Comparison of ENCODE assay signal across 8 cellular contexts in genomic region chr18:9912285-9912684, GRCh38. TPM values are rescaled to one million over a fixed set of nuclear protein-coding genes. Genes with fewer than 3 reads are reported as not detected.
A peak's percentile ranks its signal among the peaks of the same experiment; 100 is the strongest.
DNase-seq lines count a peak whose midpoint lies in the region; ATAC-seq, FAIRE-seq and TF ChIP-seq lines count a peak whose summit lies in the region.
"Not testable (repeated sequence)": the region's sequence is repeated elsewhere in the genome, so short reads cannot be mapped to it uniquely, and the experiment has no call there.
"Had no signal": no experiment of that assay in that cellular context is flagged by ENCODE, and none has a peak within 500 bp of the region (broad histone marks: within the 10 kb centered on the region; RNA-seq: fewer than 3 reads in every experiment).

No MANE protein-coding gene starts in this region.

- peaks cover 9 to 15% of the 10 kb centered on the region in 2 donors for H3K27me3 Mint-ChIP-seq in CD8-positive, alpha-beta memory T cell
- H3K27me3 Mint-ChIP-seq in astrocyte (ENCODE audit: low read depth, unreplicated experiment), result not testable (repeated sequence)

- not testable (repeated sequence) for DNase-seq in CD8-positive, alpha-beta memory T cell; H54 (ENCODE audit: insufficient read length, low spot score); astrocyte (ENCODE audit: low read depth); HepG2 (ENCODE audit: low spot score); neuronal stem cell (ENCODE audit: low spot score)
- DNase-seq in NCI-H226, result peak; percentile 22
- peak; percentile 22 for DNase-seq in SK-MEL-5 (ENCODE audit: low read depth, low spot score)

- H2BK120ac ChIP-seq in neuronal stem cell (ENCODE audit: low read depth, low read length), result not testable (repeated sequence)

- H3K4me3 Mint-ChIP-seq in CD8-positive, alpha-beta memory T cell, result peak overlapping the region in 4 of 7 donors; percentile 55 to 98 (median 78)
- H3K4me3 Mint-ChIP-seq in astrocyte (ENCODE audit: unreplicated experiment), result not testable (repeated sequence)

- not testable (repeated sequence) for H3K9me3 ChIP-seq in CD8-positive, alpha-beta memory T cell (ENCODE audit: low read length); astrocyte (ENCODE audit: insufficient read depth, low read depth, low read length); HepG2 (ENCODE audit: low read length); neuronal stem cell (replicated peaks in 1 of 2; ENCODE audit: control insufficient read depth in 2 of 2, insufficient read depth in 1 of 2, low read depth in 1 of 2, low read length in 2 of 2)

- not testable (repeated sequence) for H3K23ac ChIP-seq in neuronal stem cell (ENCODE audit: low read depth, low read length, poor library complexity)

- TF ChIP-seq POLR2A in H54 (IDR thresholded peaks at IDR 0.05; ENCODE audit: low read depth, low read length); HepG2 (IDR thresholded peaks at IDR 0.05; ENCODE audit: insufficient read depth in 1 of 2, low read depth in 2 of 2, low read length in 2 of 2): not testable (repeated sequence)

- H3K27ac Mint-ChIP-seq in CD8-positive, alpha-beta memory T cell, result peak overlapping the region in 1 of 8 donors; percentile 64
- H3K27ac Mint-ChIP-seq in astrocyte (ENCODE audit: unreplicated experiment), result peak overlapping the region; percentile 13

- H3K79me2 ChIP-seq in astrocyte (ENCODE audit: insufficient read depth, low read length) (peaks cover 33% of the 10 kb centered on the region), HepG2 (ENCODE audit: insufficient read depth, low read length) (peaks cover 31% of the 10 kb centered on the region)

- TF ChIP-seq CTCF in astrocyte (IDR thresholded peaks at IDR 0.05; ENCODE audit: insufficient read depth, low read depth, low read length); HepG2 (CRISPR knock-in tag; IDR thresholded peaks at IDR 0.05): not testable (repeated sequence)

- H2AK5ac ChIP-seq in neuronal stem cell (ENCODE audit: low read depth, low read length), result not testable (repeated sequence)

- H3K36me3 Mint-ChIP-seq in CD8-positive, alpha-beta memory T cell; astrocyte (ENCODE audit: low read depth, unreplicated experiment): not testable (repeated sequence)

- H2AFZ ChIP-seq in astrocyte (ENCODE audit: low read depth, low read length), result peak overlapping the region; percentile 98
- H2AFZ ChIP-seq in HepG2 (ENCODE audit: low read length), result peak overlapping the region; percentile 6
- H2AFZ ChIP-seq in neuronal stem cell (ENCODE audit: low read length), result peak overlapping the region; percentile 96

- peak overlapping the region; percentile 82 for H3K4me2 ChIP-seq in astrocyte (ENCODE audit: low read length)
- H3K4me2 ChIP-seq in HepG2 (ENCODE audit: low read depth, low read length); neuronal stem cell (ENCODE audit: insufficient read depth, low read length, poor library complexity, severe bottlenecking): not testable (repeated sequence)

- not testable (repeated sequence) for H3K79me1 ChIP-seq in neuronal stem cell (ENCODE audit: low read depth, low read length)

- ATAC-seq in HepG2, result not testable (repeated sequence)

- H3K18ac ChIP-seq in neuronal stem cell (ENCODE audit: low read length), result not testable (repeated sequence)

- not testable (repeated sequence) for BruUV-seq in HepG2 (replicated peaks; lab: Mats Ljungman, UMichigan)

- not testable (repeated sequence) for H2BK5ac ChIP-seq in neuronal stem cell (ENCODE audit: low read length)

- H3K27me3 ChIP-seq in CD8-positive, alpha-beta memory T cell (ENCODE audit: insufficient read depth, low read length, poor library complexity, severe bottlenecking); astrocyte (ENCODE audit: insufficient read depth, low read length); HepG2 (ENCODE audit: control insufficient read depth in 1 of 2, insufficient read depth in 2 of 2, low read length in 2 of 2); neuronal stem cell (ENCODE audit: control insufficient read depth in 3 of 3, insufficient read depth in 3 of 3, low read depth in 1 of 3, low read length in 3 of 3): not testable (repeated sequence)

- in situ Hi-C loops in SK-MEL-5 (cut with HindIII; ENCODE audit: low pct_unique_long_range_greater_than_20kb, low sequenced_read_pairs); HepG2 (cut with HindIII; ENCODE audit: extremely low pct_ligation_motif_present, low pct_unique_long_range_greater_than_20kb): not testable (repeated sequence)

- H3K9me3 Mint-ChIP-seq in CD8-positive, alpha-beta memory T cell; astrocyte (ENCODE audit: unreplicated experiment): not testable (repeated sequence)

- intact Hi-C loops in HepG2 (cut with micrococcal nuclease; ENCODE audit: unreplicated experiment), result loop anchor here (2.0 to 5.0 kb wide), 2 partner anchors 39 to 300 kb away; partner anchors contain the start of gene PPP4R1

- not testable (repeated sequence) for H3K27ac ChIP-seq in CD8-positive, alpha-beta memory T cell (ENCODE audit: low read depth, low read length); astrocyte (ENCODE audit: low read depth, low read length); HepG2 (ENCODE audit: extremely low read length, insufficient read depth, low read length); neuronal stem cell (replicated peaks; ENCODE audit: low read length)

- not testable (repeated sequence) for TF ChIP-seq RAD21 in HepG2 (CRISPR knock-in tag; IDR thresholded peaks at IDR 0.05)

- H2BK12ac ChIP-seq in neuronal stem cell (ENCODE audit: low read length), result not testable (repeated sequence)

- H3K14ac ChIP-seq in neuronal stem cell (ENCODE audit: low read length), result not testable (repeated sequence)

- not testable (repeated sequence) for H3K36me3 ChIP-seq in CD8-positive, alpha-beta memory T cell (ENCODE audit: insufficient read depth, low read length); astrocyte (ENCODE audit: insufficient read depth, low read length); HepG2 (replicated peaks in 1 of 2; ENCODE audit: control insufficient read depth in 1 of 2, insufficient read depth in 2 of 2, low read length in 2 of 2); neuronal stem cell (replicated peaks in 1 of 2; ENCODE audit: control insufficient read depth in 2 of 2, insufficient read depth in 2 of 2, low read length in 2 of 2)

- H2BK15ac ChIP-seq in neuronal stem cell (ENCODE audit: low read length), result not testable (repeated sequence)

- H3K4me1 Mint-ChIP-seq in CD8-positive, alpha-beta memory T cell, result peaks cover 26 to 30% (median 30%) of the 10 kb centered on the region in 3 donors
- not testable (repeated sequence) for H3K4me1 Mint-ChIP-seq in astrocyte (ENCODE audit: low read depth, unreplicated experiment)

- H4K91ac ChIP-seq in neuronal stem cell (ENCODE audit: low read depth, low read length, poor library complexity), result not testable (repeated sequence)

- H4K20me1 ChIP-seq in astrocyte (ENCODE audit: insufficient read depth, low read length), result peaks cover 26% of the 10 kb centered on the region
- peaks cover 26% of the 10 kb centered on the region for H4K20me1 ChIP-seq in HepG2 (ENCODE audit: insufficient read depth, low read length)

- not testable (repeated sequence) for H4K8ac ChIP-seq in neuronal stem cell (ENCODE audit: low read depth, low read length)

- H3K4ac ChIP-seq in neuronal stem cell (ENCODE audit: low read length), result not testable (repeated sequence)

- peak; percentile 50 for FAIRE-seq in H54 (lab: Jason Lieb, UNC)
- not testable (repeated sequence) for FAIRE-seq in astrocyte (lab: Jason Lieb, UNC); HepG2 (lab: Jason Lieb, UNC)

- WGBS in HepG2 (ENCODE audit: low lambda C conversion rate), result 100% methylated on average over 1 of the region's 1 CpG
- WGBS in neuronal stem cell (ENCODE audit: extremely low coverage in 2 of 2, insufficient read length in 2 of 2, insufficient replicate concordance in 1 of 2), 2 donors, result no CpG with 5 or more reads among the region's 1 CpG

- TF ChIP-seq EP300 in HepG2 (IDR thresholded peaks at IDR 0.05; ENCODE audit: low read depth in 2 of 2, low read length in 2 of 2); HepG2 (CRISPR knock-in tag; IDR thresholded peaks at IDR 0.05; ENCODE audit: borderline replicate concordance): not testable (repeated sequence)

- POLR2A ChIA-PET in CD8-positive, alpha-beta memory T cell (lab: Charles Lee); HepG2 (lab: Yijun Ruan, JAX): not testable (repeated sequence)

- not testable (repeated sequence) for H3K4me3 ChIP-seq in CD8-positive, alpha-beta memory T cell (ENCODE audit: low read length); astrocyte (ENCODE audit: insufficient read depth, low read depth, low read length); HepG2 (replicated peaks in 1 of 3; ENCODE audit: insufficient read depth in 1 of 3, low read depth in 2 of 3, low read length in 3 of 3); neuronal stem cell (ENCODE audit: low read length in 2 of 2)

- not testable (repeated sequence) for H3K9ac ChIP-seq in astrocyte (ENCODE audit: low read length); HepG2 (ENCODE audit: insufficient read depth, low read depth, low read length); neuronal stem cell (ENCODE audit: low read depth, low read length, poor library complexity)

- CTCF ChIA-PET in CD8-positive, alpha-beta memory T cell (lab: Charles Lee); HepG2 (lab: Yijun Ruan, JAX; ENCODE audit: low intra/inter-chr PET ratio, low total read pairs): not testable (repeated sequence)

- H3K4me1 ChIP-seq in CD8-positive, alpha-beta memory T cell (ENCODE audit: insufficient read depth, low read length), result peaks cover 24% of the 10 kb centered on the region
- peaks cover 15% of the 10 kb centered on the region for H3K4me1 ChIP-seq in astrocyte (ENCODE audit: insufficient read depth, low read length)
- H3K4me1 ChIP-seq in HepG2 (ENCODE audit: insufficient read depth, low read length), result peaks cover 23% of the 10 kb centered on the region
- peaks cover 1 to 14% of the 10 kb centered on the region in 2 donors for H3K4me1 ChIP-seq in neuronal stem cell (ENCODE audit: control insufficient read depth in 2 of 2, insufficient read depth in 1 of 2, low read depth in 1 of 2, low read length in 2 of 2)

RNA-seq across cellular contexts. Expression of gene VAPA, which starts 1.5 kb away (rescaled TPM):
- 100 to 1,000 TPM; 167 to 193 TPM for total RNA-seq in CD8-positive, alpha-beta memory T cell
- polyA plus RNA-seq in CD8-positive, alpha-beta memory T cell, result 228 TPM
- 329 and 333 TPM in 2 replicates for total RNA-seq in SK-MEL-5 (2014; rRNA removed; shearing (Covaris generic))
- polyA plus RNA-seq in SK-MEL-5 (2015; cell fraction: cytosol; rRNA removed), result 186 and 227 TPM in 2 replicates
- 53.8 and 54.1 TPM in 2 replicates for polyA plus RNA-seq in SK-MEL-5 (2015; cell fraction: nucleus; rRNA removed)
- total RNA-seq in astrocyte (176 and 181 TPM in 2 replicates), HepG2 (2016; rRNA removed; fragmentation: Illumina TruSeq; extraction: Trizol) (294 and 375 TPM in 2 replicates)
- total RNA-seq in HepG2 (2016; cell fraction: cytosol; rRNA removed; fragmentation: Illumina TruSeq; extraction: Trizol; ENCODE audit: low read depth), result 264 and 266 TPM in 2 replicates
- total RNA-seq in HepG2 (2016; cell fraction: insoluble cytoplasmic fraction; rRNA removed; fragmentation: Illumina TruSeq; extraction: Trizol), result 297 and 387 TPM in 2 replicates
- 204 and 205 TPM in 2 replicates for total RNA-seq in HepG2 (2016; cell fraction: membrane; rRNA removed; fragmentation: Illumina TruSeq; extraction: Trizol)
- total RNA-seq in HepG2 (2016; cell fraction: nucleus; rRNA removed; fragmentation: Illumina TruSeq; extraction: Trizol), result 154 and 169 TPM in 2 replicates
- polyA plus RNA-seq in HepG2 (2011; rRNA removed), result 135 and 167 TPM in 2 replicates
- 88.4 and 143 TPM in 2 replicates for polyA plus RNA-seq in HepG2 (2011; cell fraction: cytosol; rRNA removed)
- 42.2 and 58.3 TPM in 2 replicates for polyA plus RNA-seq in HepG2 (2011; cell fraction: nucleus; rRNA removed)
- polyA plus RNA-seq in HepG2 (2012), result 139 and 149 TPM in 2 replicates
- polyA plus RNA-seq in HepG2 (2016; cell fraction: cytosol; fragmentation: Illumina TruSeq; extraction: Trizol; ENCODE audit: low read depth), result 89.1 and 105 TPM in 2 replicates
- 426 and 427 TPM in 2 replicates for polyA plus RNA-seq in HepG2 (2016; cell fraction: insoluble cytoplasmic fraction; fragmentation: Illumina TruSeq; extraction: Trizol; ENCODE audit: low read depth)
- polyA plus RNA-seq in HepG2 (2016; cell fraction: membrane; fragmentation: Illumina TruSeq; extraction: Trizol; ENCODE audit: low read depth), result 141 and 145 TPM in 2 replicates
- 175 and 198 TPM in 2 replicates for polyA plus RNA-seq in HepG2 (2016; cell fraction: nucleus; fragmentation: Illumina TruSeq; extraction: Trizol; ENCODE audit: insufficient read depth, low read depth)
- 70.7 and 89.7 TPM in 2 replicates for polyA minus RNA-seq in HepG2 (2011; rRNA and poly(A)+ RNA removed; ENCODE audit: low replicate concordance)
- polyA minus RNA-seq in HepG2 (2011; cell fraction: cytosol; rRNA and poly(A)+ RNA removed), result 146 and 183 TPM in 2 replicates
- 140 and 144 TPM in 2 replicates for polyA minus RNA-seq in HepG2 (2011; cell fraction: nucleus; rRNA and poly(A)+ RNA removed)
- 120 TPM for polyA plus RNA-seq in neuronal stem cell (2013, experiment 1 of 2)
- 126 TPM for polyA plus RNA-seq in neuronal stem cell (2013, experiment 2 of 2)

RNA-seq across cellular contexts. Expression of gene TXNDC2, which starts 26.5 kb away (rescaled TPM):
- not detected for total RNA-seq in CD8-positive, alpha-beta memory T cell
- polyA plus RNA-seq in CD8-positive, alpha-beta memory T cell, result not detected
- total RNA-seq in SK-MEL-5 (2014; rRNA removed; shearing (Covaris generic)), result not detected in 2 replicates
- polyA plus RNA-seq in SK-MEL-5 (2015; cell fraction: cytosol; rRNA removed), result not detected in 2 replicates
- not detected in 2 replicates for polyA plus RNA-seq in SK-MEL-5 (2015; cell fraction: nucleus; rRNA removed)
- total RNA-seq in astrocyte, result 0.07 TPM in 1 of 2 replicates, not detected in the other
- not detected in 2 replicates for total RNA-seq in HepG2 (2016; rRNA removed; fragmentation: Illumina TruSeq; extraction: Trizol)
- total RNA-seq in HepG2 (2016; cell fraction: cytosol; rRNA removed; fragmentation: Illumina TruSeq; extraction: Trizol; ENCODE audit: low read depth), result not detected in 2 replicates
- not detected in 2 replicates for total RNA-seq in HepG2 (2016; cell fraction: insoluble cytoplasmic fraction; rRNA removed; fragmentation: Illumina TruSeq; extraction: Trizol)
- not detected in 2 replicates for total RNA-seq in HepG2 (2016; cell fraction: membrane; rRNA removed; fragmentation: Illumina TruSeq; extraction: Trizol)
- not detected in 2 replicates for total RNA-seq in HepG2 (2016; cell fraction: nucleus; rRNA removed; fragmentation: Illumina TruSeq; extraction: Trizol)
- not detected in 2 replicates for polyA plus RNA-seq in HepG2 (2011; rRNA removed)
- not detected in 2 replicates for polyA plus RNA-seq in HepG2 (2011; cell fraction: cytosol; rRNA removed)
- 0.09 TPM in 1 of 2 replicates, not detected in the other for polyA plus RNA-seq in HepG2 (2011; cell fraction: nucleus; rRNA removed)
- polyA plus RNA-seq in HepG2 (2012), result 0.08 TPM in 1 of 2 replicates, not detected in the other
- polyA plus RNA-seq in HepG2 (2016; cell fraction: cytosol; fragmentation: Illumina TruSeq; extraction: Trizol; ENCODE audit: low read depth), result 0.06 TPM in 1 of 2 replicates, not detected in the other
- not detected in 2 replicates for polyA plus RNA-seq in HepG2 (2016; cell fraction: insoluble cytoplasmic fraction; fragmentation: Illumina TruSeq; extraction: Trizol; ENCODE audit: low read depth)
- polyA plus RNA-seq in HepG2 (2016; cell fraction: membrane; fragmentation: Illumina TruSeq; extraction: Trizol; ENCODE audit: low read depth), result not detected in 2 replicates
- not detected in 2 replicates for polyA plus RNA-seq in HepG2 (2016; cell fraction: nucleus; fragmentation: Illumina TruSeq; extraction: Trizol; ENCODE audit: insufficient read depth, low read depth)
- 0.35 TPM in 1 of 2 replicates, not detected in the other for polyA minus RNA-seq in HepG2 (2011; rRNA and poly(A)+ RNA removed; ENCODE audit: low replicate concordance)
- polyA minus RNA-seq in HepG2 (2011; cell fraction: cytosol; rRNA and poly(A)+ RNA removed), result not detected in 2 replicates
- polyA minus RNA-seq in HepG2 (2011; cell fraction: nucleus; rRNA and poly(A)+ RNA removed), result not detected in 2 replicates
- 0.06 TPM for polyA plus RNA-seq in neuronal stem cell (2013, experiment 1 of 2)
- polyA plus RNA-seq in neuronal stem cell (2013, experiment 2 of 2), result 0.06 TPM
- total RNA-seq: MCF 10A had no signal

Comparison
In these comparisons a context has a peak if more than half of its experiments do, and no peak if none do; other contexts are left out.
1. H2AFZ ChIP-seq: peak in every context shown above with its lines; median percentile 98 in astrocyte; 96 in neuronal stem cell; 6 in HepG2.